ENCODE assay signal across 1 cellular context in genomic region chr17:1485311-1485747, GRCh38.
TF ChIP-seq lines count a peak whose summit lies in the region.

No MANE protein-coding gene starts in this region.

TF ChIP-seq in HepG2, 621 proteins besides CTCF, POLR2A, EP300 and RAD21 (continues in another document):
- no peak for TF ChIP-seq STAG1 (CRISPR knock-in tag; IDR thresholded peaks at IDR 0.05)
- TF ChIP-seq ZNF598 (CRISPR knock-in tag; IDR thresholded peaks at IDR 0.05; ENCODE audit: borderline replicate concordance), result no peak
- no peak for TF ChIP-seq RFX5 (IDR thresholded peaks at IDR 0.05; ENCODE audit: low read depth, low read length)
- TF ChIP-seq AGO1 (IDR thresholded peaks at IDR 0.05; ENCODE audit: low read depth, low read length, poor library complexity, severe bottlenecking), result peak; percentile 55
- no peak for TF ChIP-seq SRY (CRISPR knock-in tag; IDR thresholded peaks at IDR 0.05)
- TF ChIP-seq ZFAT (CRISPR knock-in tag; conservative IDR thresholded peaks at IDR 0.05), result no peak
- TF ChIP-seq ZNF569 (CRISPR knock-in tag; IDR thresholded peaks at IDR 0.05; ENCODE audit: borderline replicate concordance), result no peak
- TF ChIP-seq GABPB1 (CRISPR knock-in tag; IDR thresholded peaks at IDR 0.05), result peak; percentile 27
- TF ChIP-seq SRF (IDR thresholded peaks at IDR 0.05; ENCODE audit: low read depth, low read length), result no peak
- TF ChIP-seq, protein P1, sequence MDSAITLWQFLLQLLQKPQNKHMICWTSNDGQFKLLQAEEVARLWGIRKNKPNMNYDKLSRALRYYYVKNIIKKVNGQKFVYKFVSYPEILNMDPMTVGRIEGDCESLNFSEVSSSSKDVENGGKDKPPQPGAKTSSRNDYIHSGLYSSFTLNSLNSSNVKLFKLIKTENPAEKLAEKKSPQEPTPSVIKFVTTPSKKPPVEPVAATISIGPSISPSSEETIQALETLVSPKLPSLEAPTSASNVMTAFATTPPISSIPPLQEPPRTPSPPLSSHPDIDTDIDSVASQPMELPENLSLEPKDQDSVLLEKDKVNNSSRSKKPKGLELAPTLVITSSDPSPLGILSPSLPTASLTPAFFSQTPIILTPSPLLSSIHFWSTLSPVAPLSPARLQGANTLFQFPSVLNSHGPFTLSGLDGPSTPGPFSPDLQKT (CRISPR knock-in tag; IDR thresholded peaks at IDR 0.05; ENCODE audit: borderline replicate concordance), result no peak
- no peak for TF ChIP-seq MEIS1 (CRISPR knock-in tag; IDR thresholded peaks at IDR 0.05; ENCODE audit: borderline replicate concordance)
- TF ChIP-seq ARID4A (CRISPR knock-in tag; IDR thresholded peaks at IDR 0.05; ENCODE audit: borderline replicate concordance), result peak; percentile 11; the same call in 1 of the 2 replicates
- no peak for TF ChIP-seq GFI1 (CRISPR knock-in tag; IDR thresholded peaks at IDR 0.05; ENCODE audit: borderline replicate concordance)
- TF ChIP-seq FOXA1 (IDR thresholded peaks at IDR 0.05), result no peak
- no peak for TF ChIP-seq FOXA1 (CRISPR knock-in tag; IDR thresholded peaks at IDR 0.05)
- TF ChIP-seq, protein P2, sequence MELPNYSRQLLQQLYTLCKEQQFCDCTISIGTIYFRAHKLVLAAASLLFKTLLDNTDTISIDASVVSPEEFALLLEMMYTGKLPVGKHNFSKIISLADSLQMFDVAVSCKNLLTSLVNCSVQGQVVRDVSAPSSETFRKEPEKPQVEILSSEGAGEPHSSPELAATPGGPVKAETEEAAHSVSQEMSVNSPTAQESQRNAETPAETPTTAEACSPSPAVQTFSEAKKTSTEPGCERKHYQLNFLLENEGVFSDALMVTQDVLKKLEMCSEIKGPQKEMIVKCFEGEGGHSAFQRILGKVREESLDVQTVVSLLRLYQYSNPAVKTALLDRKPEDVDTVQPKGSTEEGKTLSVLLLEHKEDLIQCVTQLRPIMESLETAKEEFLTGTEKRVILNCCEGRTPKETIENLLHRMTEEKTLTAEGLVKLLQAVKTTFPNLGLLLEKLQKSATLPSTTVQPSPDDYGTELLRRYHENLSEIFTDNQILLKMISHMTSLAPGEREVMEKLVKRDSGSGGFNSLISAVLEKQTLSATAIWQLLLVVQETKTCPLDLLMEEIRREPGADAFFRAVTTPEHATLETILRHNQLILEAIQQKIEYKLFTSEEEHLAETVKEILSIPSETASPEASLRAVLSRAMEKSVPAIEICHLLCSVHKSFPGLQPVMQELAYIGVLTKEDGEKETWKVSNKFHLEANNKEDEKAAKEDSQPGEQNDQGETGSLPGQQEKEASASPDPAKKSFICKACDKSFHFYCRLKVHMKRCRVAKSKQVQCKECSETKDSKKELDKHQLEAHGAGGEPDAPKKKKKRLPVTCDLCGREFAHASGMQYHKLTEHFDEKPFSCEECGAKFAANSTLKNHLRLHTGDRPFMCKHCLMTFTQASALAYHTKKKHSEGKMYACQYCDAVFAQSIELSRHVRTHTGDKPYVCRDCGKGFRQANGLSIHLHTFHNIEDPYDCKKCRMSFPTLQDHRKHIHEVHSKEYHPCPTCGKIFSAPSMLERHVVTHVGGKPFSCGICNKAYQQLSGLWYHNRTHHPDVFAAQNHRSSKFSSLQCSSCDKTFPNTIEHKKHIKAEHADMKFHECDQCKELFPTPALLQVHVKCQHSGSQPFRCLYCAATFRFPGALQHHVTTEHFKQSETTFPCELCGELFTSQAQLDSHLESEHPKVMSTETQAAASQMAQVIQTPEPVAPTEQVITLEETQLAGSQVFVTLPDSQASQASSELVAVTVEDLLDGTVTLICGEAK (IDR thresholded peaks at IDR 0.05), result no peak
- TF ChIP-seq, protein P2 (CRISPR knock-in tag; IDR thresholded peaks at IDR 0.05), result no peak
- no peak for TF ChIP-seq NFIB (CRISPR knock-in tag; IDR thresholded peaks at IDR 0.05; ENCODE audit: borderline replicate concordance)
- TF ChIP-seq ZNF468 (CRISPR knock-in tag; IDR thresholded peaks at IDR 0.05), result no peak
- TF ChIP-seq, protein P3, sequence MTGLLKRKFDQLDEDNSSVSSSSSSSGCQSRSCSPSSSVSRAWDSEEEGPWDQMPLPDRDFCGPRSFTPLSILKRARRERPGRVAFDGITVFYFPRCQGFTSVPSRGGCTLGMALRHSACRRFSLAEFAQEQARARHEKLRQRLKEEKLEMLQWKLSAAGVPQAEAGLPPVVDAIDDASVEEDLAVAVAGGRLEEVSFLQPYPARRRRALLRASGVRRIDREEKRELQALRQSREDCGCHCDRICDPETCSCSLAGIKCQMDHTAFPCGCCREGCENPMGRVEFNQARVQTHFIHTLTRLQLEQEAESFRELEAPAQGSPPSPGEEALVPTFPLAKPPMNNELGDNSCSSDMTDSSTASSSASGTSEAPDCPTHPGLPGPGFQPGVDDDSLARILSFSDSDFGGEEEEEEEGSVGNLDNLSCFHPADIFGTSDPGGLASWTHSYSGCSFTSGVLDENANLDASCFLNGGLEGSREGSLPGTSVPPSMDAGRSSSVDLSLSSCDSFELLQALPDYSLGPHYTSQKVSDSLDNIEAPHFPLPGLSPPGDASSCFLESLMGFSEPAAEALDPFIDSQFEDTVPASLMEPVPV (CRISPR knock-in tag; IDR thresholded peaks at IDR 0.05), result no peak
- TF ChIP-seq CENPT (CRISPR knock-in tag; IDR thresholded peaks at IDR 0.05; ENCODE audit: low read depth), result no peak
- TF ChIP-seq, protein P4, sequence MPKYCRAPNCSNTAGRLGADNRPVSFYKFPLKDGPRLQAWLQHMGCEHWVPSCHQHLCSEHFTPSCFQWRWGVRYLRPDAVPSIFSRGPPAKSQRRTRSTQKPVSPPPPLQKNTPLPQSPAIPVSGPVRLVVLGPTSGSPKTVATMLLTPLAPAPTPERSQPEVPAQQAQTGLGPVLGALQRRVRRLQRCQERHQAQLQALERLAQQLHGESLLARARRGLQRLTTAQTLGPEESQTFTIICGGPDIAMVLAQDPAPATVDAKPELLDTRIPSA (CRISPR knock-in tag; IDR thresholded peaks at IDR 0.05; ENCODE audit: borderline replicate concordance), result no peak
- TF ChIP-seq, protein P5, sequence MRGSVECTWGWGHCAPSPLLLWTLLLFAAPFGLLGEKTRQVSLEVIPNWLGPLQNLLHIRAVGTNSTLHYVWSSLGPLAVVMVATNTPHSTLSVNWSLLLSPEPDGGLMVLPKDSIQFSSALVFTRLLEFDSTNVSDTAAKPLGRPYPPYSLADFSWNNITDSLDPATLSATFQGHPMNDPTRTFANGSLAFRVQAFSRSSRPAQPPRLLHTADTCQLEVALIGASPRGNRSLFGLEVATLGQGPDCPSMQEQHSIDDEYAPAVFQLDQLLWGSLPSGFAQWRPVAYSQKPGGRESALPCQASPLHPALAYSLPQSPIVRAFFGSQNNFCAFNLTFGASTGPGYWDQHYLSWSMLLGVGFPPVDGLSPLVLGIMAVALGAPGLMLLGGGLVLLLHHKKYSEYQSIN (CRISPR knock-in tag; IDR thresholded peaks at IDR 0.05; ENCODE audit: borderline replicate concordance), result no peak
- TF ChIP-seq ZNF766 (CRISPR knock-in tag; IDR thresholded peaks at IDR 0.05; ENCODE audit: borderline replicate concordance), result no peak
- TF ChIP-seq KLF12 (CRISPR knock-in tag; IDR thresholded peaks at IDR 0.05; ENCODE audit: borderline replicate concordance), result no peak
- TF ChIP-seq, protein P6, sequence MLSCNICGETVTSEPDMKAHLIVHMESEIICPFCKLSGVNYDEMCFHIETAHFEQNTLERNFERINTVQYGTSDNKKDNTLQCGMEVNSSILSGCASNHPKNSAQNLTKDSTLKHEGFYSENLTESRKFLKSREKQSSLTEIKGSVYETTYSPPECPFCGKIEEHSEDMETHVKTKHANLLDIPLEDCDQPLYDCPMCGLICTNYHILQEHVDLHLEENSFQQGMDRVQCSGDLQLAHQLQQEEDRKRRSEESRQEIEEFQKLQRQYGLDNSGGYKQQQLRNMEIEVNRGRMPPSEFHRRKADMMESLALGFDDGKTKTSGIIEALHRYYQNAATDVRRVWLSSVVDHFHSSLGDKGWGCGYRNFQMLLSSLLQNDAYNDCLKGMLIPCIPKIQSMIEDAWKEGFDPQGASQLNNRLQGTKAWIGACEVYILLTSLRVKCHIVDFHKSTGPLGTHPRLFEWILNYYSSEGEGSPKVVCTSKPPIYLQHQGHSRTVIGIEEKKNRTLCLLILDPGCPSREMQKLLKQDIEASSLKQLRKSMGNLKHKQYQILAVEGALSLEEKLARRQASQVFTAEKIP (CRISPR knock-in tag; IDR thresholded peaks at IDR 0.05; ENCODE audit: borderline replicate concordance), result no peak
- no peak for TF ChIP-seq ZNF678 (CRISPR knock-in tag; IDR thresholded peaks at IDR 0.05)
- peak; percentile 45 for TF ChIP-seq RBFOX2 (IDR thresholded peaks at IDR 0.05; ENCODE audit: low read depth, low read length)
- 0 out of 2 replicates have a peak, but pooled peaks have one; percentile 9 for TF ChIP-seq POLR2G (IDR thresholded peaks at IDR 0.05; ENCODE audit: low read depth, low read length)
- no peak for TF ChIP-seq DNMT1 (CRISPR knock-in tag; IDR thresholded peaks at IDR 0.05)
- TF ChIP-seq HDAC1 (CRISPR knock-in tag; IDR thresholded peaks at IDR 0.05), result peak; percentile 38; the same call in 1 of the 2 replicates
- no peak for TF ChIP-seq NR1H2 (CRISPR knock-in tag; IDR thresholded peaks at IDR 0.05; ENCODE audit: borderline replicate concordance, low read depth)
- TF ChIP-seq MXD1 (CRISPR knock-in tag; IDR thresholded peaks at IDR 0.05), result 0 out of 2 replicates have a peak, but pooled peaks have one; percentile 41
- TF ChIP-seq ZSCAN30 (CRISPR knock-in tag; IDR thresholded peaks at IDR 0.05), result no peak
- no peak for TF ChIP-seq HMGA1 (CRISPR knock-in tag; conservative IDR thresholded peaks at IDR 0.05)
- no peak for TF ChIP-seq SNAI1 (CRISPR knock-in tag; IDR thresholded peaks at IDR 0.05; ENCODE audit: borderline replicate concordance)
- TF ChIP-seq POLR2AphosphoS5 (IDR thresholded peaks at IDR 0.05; ENCODE audit: low read depth, low read length), result no peak
- no peak for TF ChIP-seq ZNF143 (CRISPR knock-in tag; IDR thresholded peaks at IDR 0.05)
- TF ChIP-seq SOX6 (IDR thresholded peaks at IDR 0.05), result no peak
- TF ChIP-seq SOX6 (CRISPR knock-in tag; IDR thresholded peaks at IDR 0.05), result no peak
- no peak for TF ChIP-seq HMG20A (CRISPR knock-in tag; IDR thresholded peaks at IDR 0.05; ENCODE audit: borderline replicate concordance)
- TF ChIP-seq ZSCAN21 (CRISPR knock-in tag; IDR thresholded peaks at IDR 0.05; ENCODE audit: borderline replicate concordance), result no peak; the same call in 1 of the 2 replicates
- TF ChIP-seq POGZ (CRISPR knock-in tag; IDR thresholded peaks at IDR 0.05), result no peak
- TF ChIP-seq SAFB2 (CRISPR knock-in tag; IDR thresholded peaks at IDR 0.05; ENCODE audit: borderline replicate concordance, low read depth), result peak; percentile 59; the same call in 1 of the 2 replicates
- TF ChIP-seq ZNF12 (CRISPR knock-in tag; IDR thresholded peaks at IDR 0.05), result no peak
